8 cellular contexts compared by ENCODE assay signal in the genomic region with DNA sequence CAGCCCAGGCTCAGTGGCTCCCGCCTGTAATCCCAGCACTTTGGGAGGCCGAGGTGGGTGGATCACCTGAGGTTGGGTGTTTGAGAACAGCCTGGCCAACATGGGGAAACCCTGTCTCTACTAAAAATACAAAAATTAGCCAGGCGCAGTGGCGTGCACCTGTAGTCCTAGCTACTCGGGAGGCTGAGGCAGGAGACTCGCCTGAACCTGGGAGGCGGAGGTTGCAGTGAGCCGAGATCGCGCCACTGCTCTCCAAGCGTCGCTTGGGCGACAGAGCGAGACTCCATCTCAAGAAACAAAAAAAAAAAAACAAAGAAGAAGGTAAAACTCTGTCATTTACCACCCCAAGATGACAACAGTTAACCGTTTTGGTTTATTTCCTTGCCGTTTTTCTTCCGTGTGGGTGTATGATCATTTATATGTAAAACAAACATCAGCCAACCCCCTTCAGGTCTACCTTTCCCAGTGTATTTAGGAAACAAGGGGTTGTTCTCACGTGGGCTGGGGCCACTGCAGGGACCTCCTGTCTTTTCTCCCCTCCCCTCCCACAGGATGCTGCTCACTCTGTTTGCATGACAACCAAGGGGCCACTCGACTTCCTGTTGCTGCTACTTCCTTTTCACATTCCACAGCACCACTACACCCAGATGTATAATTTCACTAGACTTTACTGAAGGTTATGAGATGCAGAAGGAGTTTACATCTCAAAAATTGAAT. TPM values are rescaled to one million over a fixed set of nuclear protein-coding genes. Genes with fewer than 3 reads are reported as not detected.
DNase-seq lines count a peak whose midpoint lies in the region; ATAC-seq lines count a peak whose summit lies in the region.

No MANE protein-coding gene starts in this region.

- H3K4me3 Mint-ChIP-seq in activated CD4-positive, alpha-beta T cell treated with anti-CD3 and anti-CD28 coated beads, Interleukin-2, amount 10 ng/mL, durations not matched to agents 24 days and 14 days = peak overlapping the region; percentile 85
- H3K4me3 Mint-ChIP-seq in stimulated activated naive CD8-positive, alpha-beta T cell treated with anti-CD3 and anti-CD28 coated beads, Interleukin-15, Interleukin-2, amounts not matched to agents 100 ng/mL and 50 ng/mL, for 24 hours = peak overlapping the region; percentile 85

- H3K4me1 Mint-ChIP-seq in activated CD4-positive, alpha-beta T cell treated with anti-CD3 and anti-CD28 coated beads, Interleukin-2, amount 10 ng/mL, durations not matched to agents 24 days and 14 days = peaks cover 73% of the 10 kb centered on the region
- peaks cover 93% of the 10 kb centered on the region for H3K4me1 Mint-ChIP-seq in stimulated activated naive CD8-positive, alpha-beta T cell treated with anti-CD3 and anti-CD28 coated beads, Interleukin-15, Interleukin-2, amounts not matched to agents 100 ng/mL and 50 ng/mL, for 24 hours (ENCODE audit: low read depth)

- intact Hi-C loops in left cardiac atrium (cut with DNase I) (no loop called here), left ventricle myocardium superior (cut with micrococcal nuclease) (no loop called here)
- intact Hi-C loops in activated CD4-positive, alpha-beta T cell treated with anti-CD3 and anti-CD28 coated beads, Interleukin-2, amount 10 ng/mL, durations not matched to agents 24 days and 14 days (cut with micrococcal nuclease) = loop anchor here (1.0 to 5.0 kb wide), 4 partner anchors 14 to 252 kb away; a partner anchor contains a TSS

- DNase-seq in left cardiac atrium (no peak), left ventricle myocardium superior (no peak), iPS DF 19.7 (ENCODE audit: low read depth, low spot score) (peak; percentile 90), left lobe of liver (ENCODE audit: low spot score) (no peak), OCI-M2 (lab: John Stamatoyannopoulos, UW; ENCODE audit: unreplicated experiment) (no peak)
- peak; percentile 94 for DNase-seq in activated CD4-positive, alpha-beta T cell treated with anti-CD3 and anti-CD28 coated beads, Interleukin-2, amount 10 ng/mL, durations not matched to agents 24 days and 14 days

- no peaks in the 10 kb centered on the region for H3K27me3 Mint-ChIP-seq in activated CD4-positive, alpha-beta T cell treated with anti-CD3 and anti-CD28 coated beads, Interleukin-2, amount 10 ng/mL, durations not matched to agents 24 days and 14 days
- no peaks in the 10 kb centered on the region for H3K27me3 Mint-ChIP-seq in stimulated activated naive CD8-positive, alpha-beta T cell treated with anti-CD3 and anti-CD28 coated beads, Interleukin-15, Interleukin-2, amounts not matched to agents 100 ng/mL and 50 ng/mL, for 24 hours

- peak; percentile 48 to 72 for ATAC-seq in left cardiac atrium
- ATAC-seq in left ventricle myocardium superior = no peak
- ATAC-seq in HG03460 (IDR thresholded peaks at IDR 0.05; ENCODE audit: unreplicated experiment) = peak; percentile 63
- ATAC-seq in left lobe of liver = no peak

- H3K36me3 Mint-ChIP-seq in activated CD4-positive, alpha-beta T cell treated with anti-CD3 and anti-CD28 coated beads, Interleukin-2, amount 10 ng/mL, durations not matched to agents 24 days and 14 days (ENCODE audit: low read depth) = peaks cover 14% of the 10 kb centered on the region
- H3K36me3 Mint-ChIP-seq in stimulated activated naive CD8-positive, alpha-beta T cell treated with anti-CD3 and anti-CD28 coated beads, Interleukin-15, Interleukin-2, amounts not matched to agents 100 ng/mL and 50 ng/mL, for 24 hours (ENCODE audit: low read depth) = no peaks in the 10 kb centered on the region

- H3K27ac Mint-ChIP-seq in activated CD4-positive, alpha-beta T cell treated with anti-CD3 and anti-CD28 coated beads, Interleukin-2, amount 10 ng/mL, durations not matched to agents 24 days and 14 days = peak overlapping the region; percentile 98
- H3K27ac Mint-ChIP-seq in stimulated activated naive CD8-positive, alpha-beta T cell treated with anti-CD3 and anti-CD28 coated beads, Interleukin-15, Interleukin-2, amounts not matched to agents 100 ng/mL and 50 ng/mL, for 24 hours = peak overlapping the region; percentile 97

- no peaks in the 10 kb centered on the region for H3K9me3 Mint-ChIP-seq in activated CD4-positive, alpha-beta T cell treated with anti-CD3 and anti-CD28 coated beads, Interleukin-2, amount 10 ng/mL, durations not matched to agents 24 days and 14 days
- H3K9me3 Mint-ChIP-seq in stimulated activated naive CD8-positive, alpha-beta T cell treated with anti-CD3 and anti-CD28 coated beads, Interleukin-15, Interleukin-2, amounts not matched to agents 100 ng/mL and 50 ng/mL, for 24 hours = no peaks in the 10 kb centered on the region

RNA-seq across cellular contexts. Expression of a gene that starts 13.6 kb away (rescaled TPM):
- total RNA-seq in left cardiac atrium (1 to 10 TPM; 1.2 to 3.6 TPM), left ventricle myocardium superior (0.67 TPM), left lobe of liver (0.23 TPM)
- total RNA-seq in activated CD4-positive, alpha-beta T cell treated with anti-CD3 and anti-CD28 coated beads, Interleukin-2, amount 10 ng/mL, durations not matched to agents 24 days and 14 days = 4.8 and 5.8 TPM in 2 replicates

RNA-seq across cellular contexts. Expression of a gene that starts 54.8 kb away (rescaled TPM):
- total RNA-seq in left cardiac atrium = 10 to 100 TPM; 16.7 to 20.6 TPM
- 18.6 TPM for total RNA-seq in left ventricle myocardium superior
- 57.0 and 59.7 TPM in 2 replicates for total RNA-seq in activated CD4-positive, alpha-beta T cell treated with anti-CD3 and anti-CD28 coated beads, Interleukin-2, amount 10 ng/mL, durations not matched to agents 24 days and 14 days
- total RNA-seq in left lobe of liver = 10.2 TPM

Comparison
In these comparisons a context has a peak if more than half of its experiments do, and no peak if none do; other contexts are left out.
1. ATAC-seq: peak in left cardiac atrium (2 of 2) and HG03460 (single experiment); none in left ventricle myocardium superior (single experiment) and left lobe of liver (single experiment).
2. DNase-seq: peak in activated CD4-positive, alpha-beta T cell treated with anti-CD3 and anti-CD28 coated beads, Interleukin-2, amount 10 ng/mL, durations not matched to agents 24 days and 14 days (single experiment) and iPS DF 19.7 (single experiment); none in left cardiac atrium (single experiment), left ventricle myocardium superior (single experiment), left lobe of liver (single experiment) and OCI-M2 (single experiment).